10 cellular contexts compared by ENCODE assay signal in the genomic region with DNA sequence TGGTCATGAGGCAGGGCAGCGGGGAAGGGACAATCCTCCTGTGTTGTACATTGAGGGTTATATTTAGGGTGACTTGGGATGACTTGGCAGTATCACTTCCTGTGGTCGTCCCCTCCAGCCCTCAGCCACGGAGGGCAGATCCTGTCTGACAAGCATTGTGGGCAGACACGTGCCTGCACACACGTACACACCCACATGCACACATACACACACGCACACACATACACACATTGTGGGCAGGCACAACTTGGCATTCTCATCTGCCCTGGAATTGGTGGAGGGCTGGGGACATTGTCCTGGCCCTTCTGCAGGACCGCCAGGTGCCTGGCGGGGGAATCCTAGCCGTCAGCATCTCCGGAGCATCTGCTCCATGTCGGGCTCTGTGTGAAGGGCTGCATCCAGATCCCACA. TPM values are rescaled to one million over a fixed set of nuclear protein-coding genes. Genes with fewer than 3 reads are reported as not detected.
A peak's percentile ranks its signal among the peaks of the same experiment; 100 is the strongest.
DNase-seq lines count a peak whose midpoint lies in the region; ATAC-seq and TF ChIP-seq lines count a peak whose summit lies in the region.
"Had no signal": no experiment of that assay in that cellular context is flagged by ENCODE, and none has a peak within 500 bp of the region (broad histone marks: within the 10 kb centered on the region; RNA-seq: fewer than 3 reads in every experiment).

No MANE protein-coding gene starts in this region.

- no peaks in the 10 kb centered on the region for H3K27me3 Mint-ChIP-seq in T-helper 2 cell treated with Interferon-gamma antibody and Interleukin-4, amounts not matched to agents 5 μg/mL and 100 μg/mL, for 36 hours (ENCODE audit: low read depth)

- H3K27ac Mint-ChIP-seq in T-helper 2 cell treated with Interferon-gamma antibody and Interleukin-4, amounts not matched to agents 5 μg/mL and 100 μg/mL, for 36 hours, result peak overlapping the region; percentile 55
- H3K27ac Mint-ChIP-seq in stimulated activated effector memory CD8-positive, alpha-beta T cell treated with anti-CD3 and anti-CD28 coated beads, Interleukin-12 subunit alpha, Interleukin-12 subunit beta, amount 100 ng/mL, for 72 hours, result peak overlapping the region; percentile 88

- H3K36me3 ChIP-seq in heart right ventricle, result peaks cover 0 to 4% (median 0%) of the 10 kb centered on the region in 9 donors
- H3K36me3 ChIP-seq in testis (ENCODE audit: low read depth, missing control alignments), result no peaks in the 10 kb centered on the region
- H3K36me3 ChIP-seq: brain microvascular endothelial cell had no signal

- peaks cover 19 to 81% (median 64%) of the 10 kb centered on the region in 9 donors for H3K4me1 ChIP-seq in heart right ventricle
- peaks cover 9% of the 10 kb centered on the region for H3K4me1 ChIP-seq in testis

- DNase-seq in T-helper 2 cell treated with Interferon-gamma antibody and Interleukin-4, amounts not matched to agents 5 μg/mL and 100 μg/mL, for 36 hours (ENCODE audit: low spot score), result peak; percentile 44
- DNase-seq in heart right ventricle (peak in 1 of 2 donors; percentile 50), testis (no peak), COR-L47 (lab: John Stamatoyannopoulos, UW) (no peak), AG20443 (ENCODE audit: low spot score) (no peak), NCI-H446 treated with DMSO at 0.1 percent for 48 hours (lab: John Stamatoyannopoulos, UW) (no peak)
- peak in 1 of 2 donors; percentile 40 for DNase-seq in stimulated activated effector memory CD8-positive, alpha-beta T cell treated with anti-CD3 and anti-CD28 coated beads, Interleukin-12 subunit alpha, Interleukin-12 subunit beta, amount 100 ng/mL, for 72 hours (ENCODE audit: low spot score in 2 of 2)
- DNase-seq: brain microvascular endothelial cell, NCI-H2227 treated with DMSO at 0.1 percent for 48 hours had no signal

- H3K4me3 ChIP-seq in heart right ventricle (no peak overlapping the region), testis (no peak overlapping the region)

- ATAC-seq in HG03442 (IDR thresholded peaks at IDR 0.05; ENCODE audit: unreplicated experiment) (peak; percentile 54), heart right ventricle (peak in 6 of 8 donors; percentile 1 to 36 (median 30))
- peak; percentile 92 for ATAC-seq in stimulated activated effector memory CD8-positive, alpha-beta T cell treated with anti-CD3 and anti-CD28 coated beads, Interleukin-12 subunit alpha, Interleukin-12 subunit beta, amount 100 ng/mL, for 72 hours

- H3K4me3 Mint-ChIP-seq in T-helper 2 cell treated with Interferon-gamma antibody and Interleukin-4, amounts not matched to agents 5 μg/mL and 100 μg/mL, for 36 hours, result peak overlapping the region; percentile 55
- peak overlapping the region; percentile 49 for H3K4me3 Mint-ChIP-seq in stimulated activated effector memory CD8-positive, alpha-beta T cell treated with anti-CD3 and anti-CD28 coated beads, Interleukin-12 subunit alpha, Interleukin-12 subunit beta, amount 100 ng/mL, for 72 hours

- TF ChIP-seq CTCF in heart right ventricle (IDR thresholded peaks at IDR 0.05), result no peak
- no peak for TF ChIP-seq CTCF in testis (IDR thresholded peaks at IDR 0.05)

- no peaks in the 10 kb centered on the region for H3K27me3 ChIP-seq in heart right ventricle
- H3K27me3 ChIP-seq in testis, result no peaks in the 10 kb centered on the region
- H3K27me3 ChIP-seq: brain microvascular endothelial cell had no signal

- H3K36me3 Mint-ChIP-seq in T-helper 2 cell treated with Interferon-gamma antibody and Interleukin-4, amounts not matched to agents 5 μg/mL and 100 μg/mL, for 36 hours (ENCODE audit: low read depth), result peaks cover 37% of the 10 kb centered on the region
- H3K36me3 Mint-ChIP-seq in stimulated activated effector memory CD8-positive, alpha-beta T cell treated with anti-CD3 and anti-CD28 coated beads, Interleukin-12 subunit alpha, Interleukin-12 subunit beta, amount 100 ng/mL, for 72 hours, result peaks cover 63% of the 10 kb centered on the region

- intact Hi-C loops in heart right ventricle (cut with DNase I), result loop anchor here in 5 of 10 donors (5.0 to 10.0 kb wide), 4 partner anchors 68 to 276 kb away; partner anchors contain the start of genes HPCAL1 (in 3 of the 5) and RRM2 (in 1 of the 5)
- intact Hi-C loops in testis (cut with DNase I; ENCODE audit: low total_unique reads), result loop anchor here (10.0 kb wide), 1 partner anchor 276 kb away; the partner anchor contains the start of gene RRM2

- peaks cover 22% of the 10 kb centered on the region for H3K4me1 Mint-ChIP-seq in T-helper 2 cell treated with Interferon-gamma antibody and Interleukin-4, amounts not matched to agents 5 μg/mL and 100 μg/mL, for 36 hours (ENCODE audit: low read depth)
- H3K4me1 Mint-ChIP-seq in stimulated activated effector memory CD8-positive, alpha-beta T cell treated with anti-CD3 and anti-CD28 coated beads, Interleukin-12 subunit alpha, Interleukin-12 subunit beta, amount 100 ng/mL, for 72 hours, result peaks cover 48% of the 10 kb centered on the region

- peak overlapping the region in 9 of 10 donors; percentile 42 to 85 (median 74) for H3K27ac ChIP-seq in heart right ventricle
- H3K27ac ChIP-seq in testis, result peak overlapping the region in 1 of 2 donors; percentile 19
- H3K27ac ChIP-seq: brain microvascular endothelial cell had no signal

- H3K9me3 Mint-ChIP-seq in T-helper 2 cell treated with Interferon-gamma antibody and Interleukin-4, amounts not matched to agents 5 μg/mL and 100 μg/mL, for 36 hours, result peaks cover 3% of the 10 kb centered on the region
- H3K9me3 Mint-ChIP-seq in stimulated activated effector memory CD8-positive, alpha-beta T cell treated with anti-CD3 and anti-CD28 coated beads, Interleukin-12 subunit alpha, Interleukin-12 subunit beta, amount 100 ng/mL, for 72 hours, result no peaks in the 10 kb centered on the region

- 68 to 83% methylated on average over 11 of the region's 11 CpGs for WGBS in heart right ventricle, 2 donors
- WGBS in testis, 2 donors, result 78 to 84% methylated on average over 10 to 11 of the region's 11 CpGs

- no peaks in the 10 kb centered on the region for H3K9me3 ChIP-seq in heart right ventricle
- H3K9me3 ChIP-seq in testis, result no peaks in the 10 kb centered on the region

- no peak for TF ChIP-seq POLR2A in testis (IDR thresholded peaks at IDR 0.05)

RNA-seq across cellular contexts. Expression of gene ODC1, which starts 47.6 kb away (rescaled TPM):
- total RNA-seq in heart right ventricle, result 10 to 100 TPM; 25.4 to 92.8 (median 56.0) TPM
- 10 to 100 TPM in 1 of 2 donors, 1 to 10 TPM in 1; 4.1 to 81.9 TPM for polyA plus RNA-seq in heart right ventricle
- total RNA-seq in testis, result 100 to 1,000 TPM; 208 to 321 TPM
- 309 TPM for polyA plus RNA-seq in testis (ENCODE audit: insufficient read depth, low read depth, low replicate concordance)

Comparison
In these comparisons a context has a peak if more than half of its experiments do, and no peak if none do; other contexts are left out.
1. ATAC-seq: peak in every context shown above with its lines; median percentile 92 in stimulated activated effector memory CD8-positive, alpha-beta T cell treated with anti-CD3 and anti-CD28 coated beads, Interleukin-12 subunit alpha, Interleukin-12 subunit beta, amount 100 ng/mL, for 72 hours; 54 in HG03442; 30 in heart right ventricle.